20 cellular contexts compared by ENCODE assay signal in the genomic region with DNA sequence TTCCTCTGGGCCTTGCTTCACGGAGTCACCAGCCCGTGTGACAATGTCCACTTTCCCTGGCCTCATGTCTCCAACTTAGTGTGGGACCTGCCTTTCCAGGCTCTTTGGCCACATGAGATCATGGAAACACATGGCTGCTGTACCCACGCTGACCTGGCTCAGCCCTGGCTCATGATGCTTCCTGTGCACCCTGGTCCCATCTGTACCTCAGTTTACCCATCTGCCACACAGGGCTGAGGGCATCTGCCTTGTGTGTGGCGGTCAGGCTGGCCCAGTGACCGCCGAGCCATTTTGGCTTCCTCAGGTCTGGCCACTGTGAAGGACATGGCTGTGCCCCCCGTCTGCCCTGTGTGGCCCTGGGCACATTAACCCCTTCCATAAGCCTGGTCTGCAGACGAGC. TPM values are rescaled to one million over a fixed set of nuclear protein-coding genes. Genes with fewer than 3 reads are reported as not detected.
DNase-seq lines count a peak whose midpoint lies in the region; ATAC-seq, FAIRE-seq and TF ChIP-seq lines count a peak whose summit lies in the region.
"Had no signal": no experiment of that assay in that cellular context is flagged by ENCODE, and none has a peak within 500 bp of the region (broad histone marks: within the 10 kb centered on the region; RNA-seq: fewer than 3 reads in every experiment).

No MANE protein-coding gene starts in this region.

- H3K36me3 ChIP-seq in BLaER1 treated with 17β-estradiol and CSF1 and Interleukin-3, amounts not matched to agents 10 nM and 100 nM, result no peaks in the 10 kb centered on the region
- no peaks in the 10 kb centered on the region for H3K36me3 ChIP-seq in K562 (ENCODE audit: control insufficient read depth, insufficient read depth, low read length)
- H3K36me3 ChIP-seq: BE2C had no signal

- H3K9me1 ChIP-seq in K562 (ENCODE audit: control insufficient read depth, insufficient read depth, low read length), result no peaks in the 10 kb centered on the region

- 0 out of 22 replicates have a peak, but pooled peaks cover 0 to 3% (median 0%) of the 10 kb centered on the region in 11 experiments for H3K27me3 ChIP-seq in BLaER1 treated with 17β-estradiol and CSF1 and Interleukin-3, amounts not matched to agents 10 nM and 100 nM
- H3K27me3 ChIP-seq in K562 (ENCODE audit: control insufficient read depth in 2 of 2, insufficient read depth in 2 of 2, low read length in 2 of 2), result peaks cover 43 to 79% of the 10 kb centered on the region in 2 experiments; a peak in 4 of 5 replicates
- H3K27me3 ChIP-seq: BE2C had no signal

- under 1% methylated on average over 8 of the region's 8 CpGs for WGBS in K562 (ENCODE audit: insufficient coverage, low coverage, missing lambda C conversion rate)

- TF ChIP-seq EP300 in K562 (IDR thresholded peaks at IDR 0.05; ENCODE audit: low read length), result no peak

- no peaks in the 10 kb centered on the region for H3K9me3 Mint-ChIP-seq in neural crest cell
- no peaks in the 10 kb centered on the region for H3K9me3 Mint-ChIP-seq in naive thymus-derived CD8-positive, alpha-beta T cell
- H3K9me3 Mint-ChIP-seq: CD14-positive monocyte; CD4-positive, alpha-beta memory T cell; GM23338; IgD-negative memory B cell had no signal

- H3K36me3 Mint-ChIP-seq in neural crest cell (ENCODE audit: low read depth), result no peaks in the 10 kb centered on the region
- no peaks in the 10 kb centered on the region for H3K36me3 Mint-ChIP-seq in naive thymus-derived CD8-positive, alpha-beta T cell
- H3K36me3 Mint-ChIP-seq: CD14-positive monocyte; CD4-positive, alpha-beta memory T cell; IgD-negative memory B cell had no signal

- H3K4me2 ChIP-seq in BLaER1 treated with 17β-estradiol and CSF1 and Interleukin-3, amounts not matched to agents 10 nM and 100 nM, result peak overlapping the region in 7 of 11 experiments; percentile 17 to 93 (median 85); a peak in 10 of 22 replicates
- H3K4me2 ChIP-seq in K562 (ENCODE audit: insufficient read depth, low read length), result no peak overlapping the region
- H3K4me2 ChIP-seq: GM23338 had no signal

- BruUV-seq in K562 (replicated peaks; lab: Mats Ljungman, UMichigan), result no TSS peak

- TF ChIP-seq CTCF in K562 (IDR thresholded peaks at IDR 0.05 in 2 of 3, conservative IDR thresholded peaks at IDR 0.05 in 1 of 3; ENCODE audit: insufficient read depth in 2 of 3, low read depth in 1 of 3, low read length in 3 of 3) (no peak), neural crest cell (conservative IDR thresholded peaks at IDR 0.05) (no peak)

- no peaks in the 10 kb centered on the region; a peak in 1 of 22 replicates for H4K20me1 ChIP-seq in BLaER1 treated with 17β-estradiol and CSF1 and Interleukin-3, amounts not matched to agents 10 nM and 100 nM
- H4K20me1 ChIP-seq in K562 (replicated peaks; ENCODE audit: control insufficient read depth, insufficient read depth, low read length), result peaks cover 53% of the 10 kb centered on the region

- TF ChIP-seq POLR2A in K562 (conservative IDR thresholded peaks at IDR 0.05), result no peak

- H3K9ac ChIP-seq in BLaER1 treated with 17β-estradiol and CSF1 and Interleukin-3, amounts not matched to agents 10 nM and 100 nM, result 0 out of 22 replicates have a peak overlapping the region, but pooled peaks of 1 of the 11 experiments have one; percentile 18
- H3K9ac ChIP-seq in K562 (ENCODE audit: insufficient read depth in 1 of 2, low read depth in 2 of 2, low read length in 2 of 2), result no peak overlapping the region; a peak in 1 of 4 replicates

- intact Hi-C loops in K562 (cut with micrococcal nuclease), result no loop called here

- no peaks in the 10 kb centered on the region for H3K27me3 Mint-ChIP-seq in neural crest cell (ENCODE audit: low read depth)
- no peaks in the 10 kb centered on the region for H3K27me3 Mint-ChIP-seq in naive thymus-derived CD8-positive, alpha-beta T cell
- H3K27me3 Mint-ChIP-seq: CD4-positive, alpha-beta memory T cell had no signal

- no peaks in the 10 kb centered on the region for H3K4me1 Mint-ChIP-seq in neural crest cell
- H3K4me1 Mint-ChIP-seq in naive thymus-derived CD8-positive, alpha-beta T cell, result peaks cover 0 to 2% (median 0%) of the 10 kb centered on the region in 4 donors
- H3K4me1 Mint-ChIP-seq: CD14-positive monocyte; CD4-positive, alpha-beta memory T cell; IgD-negative memory B cell had no signal

- CTCF ChIA-PET in K562 (lab: Yijun Ruan, JAX; ENCODE audit: low intra/inter-chr PET ratio), result no interaction called here

- DNase-seq in K562 (ENCODE audit: extremely low read depth in 1 of 4, low spot score in 3 of 4), result no peak
- DNase-seq in neural crest cell (ENCODE audit: low read depth, low spot score), result no peak
- DNase-seq in urothelium cell line (ENCODE audit: low spot score), result no peak
- DNase-seq in HuH-7 (ENCODE audit: low spot score), result no peak
- DNase-seq in OCI-M2 (lab: John Stamatoyannopoulos, UW; ENCODE audit: unreplicated experiment), result no peak
- no peak for DNase-seq in naive thymus-derived CD8-positive, alpha-beta T cell
- DNase-seq: BE2C; Calu3; CD4-positive, alpha-beta memory T cell; DMS79 treated with DMSO at 0.1 percent for 48 hours; GF-D8; H7; KG1 had no signal

- POLR2A ChIA-PET in K562 (lab: Yijun Ruan, JAX), result interaction anchor here (1.0 kb wide), 1 partner anchor 8 kb away, joined by 3 read pairs; no protein-coding TSS in a partner anchor
- POLR2A ChIA-PET in naive thymus-derived CD8-positive, alpha-beta T cell (lab: Charles Lee), result interaction anchor here (0.6 kb wide), 1 partner anchor 374 kb away, joined by 3 read pairs; no protein-coding TSS in a partner anchor

- H3K4me3 ChIP-seq in BLaER1 treated with 17β-estradiol and CSF1 and Interleukin-3, amounts not matched to agents 10 nM and 100 nM, result no peak overlapping the region
- H3K4me3 ChIP-seq in K562, result no peak overlapping the region
- H3K4me3 ChIP-seq: GM23338 had no signal

- no peak for ATAC-seq in K562
- no peak for ATAC-seq in naive thymus-derived CD8-positive, alpha-beta T cell
- ATAC-seq: GM23338, HCT116 had no signal

- in situ Hi-C loops in K562 (cut with MboI), result no loop called here

- peaks cover 29 to 82% (median 68%) of the 10 kb centered on the region in 10 experiments for H3K4me1 ChIP-seq in BLaER1 treated with 17β-estradiol and CSF1 and Interleukin-3, amounts not matched to agents 10 nM and 100 nM
- peaks cover 0 to 57% of the 10 kb centered on the region in 2 experiments; a peak in 1 of 5 replicates for H3K4me1 ChIP-seq in K562 (replicated peaks in 1 of 2; ENCODE audit: control insufficient read depth in 2 of 2, insufficient read depth in 2 of 2, low read length in 2 of 2)
- H3K4me1 ChIP-seq: BE2C had no signal

- H3K4me3 Mint-ChIP-seq in neural crest cell, result no peak overlapping the region
- H3K4me3 Mint-ChIP-seq in naive thymus-derived CD8-positive, alpha-beta T cell, result no peak overlapping the region
- H3K4me3 Mint-ChIP-seq: CD14-positive monocyte; CD4-positive, alpha-beta memory T cell; GM23338 had no signal

- H3K9me3 ChIP-seq in BLaER1 treated with 17β-estradiol and CSF1 and Interleukin-3, amounts not matched to agents 10 nM and 100 nM (replicated peaks in 1 of 11), result no peaks in the 10 kb centered on the region
- H3K9me3 ChIP-seq in K562 (replicated peaks; ENCODE audit: control insufficient read depth, insufficient read depth, low read depth, low read length), result no peaks in the 10 kb centered on the region
- H3K9me3 ChIP-seq: BE2C had no signal

- no peaks in the 10 kb centered on the region for H3K79me2 ChIP-seq in K562 (ENCODE audit: control insufficient read depth, insufficient read depth, low read length)

- no peak overlapping the region for H2AFZ ChIP-seq in K562 (ENCODE audit: low read depth, low read length)
- H2AFZ ChIP-seq: GM23338 had no signal

- no peak for FAIRE-seq in K562 (lab: Jason Lieb, UNC)
- FAIRE-seq in urothelium cell line (lab: Jason Lieb, UNC), result peak; percentile 79

- no peak overlapping the region for H3K27ac ChIP-seq in BLaER1 treated with 17β-estradiol and CSF1 and Interleukin-3, amounts not matched to agents 10 nM and 100 nM
- no peak overlapping the region for H3K27ac ChIP-seq in K562 (ENCODE audit: extremely low read depth, low read depth, low read length)
- H3K27ac ChIP-seq: HL-60 had no signal

- H3K27ac Mint-ChIP-seq in neural crest cell (ENCODE audit: unreplicated experiment), result peak overlapping the region; percentile 5
- H3K27ac Mint-ChIP-seq in naive thymus-derived CD8-positive, alpha-beta T cell, result no peak overlapping the region
- H3K27ac Mint-ChIP-seq: CD14-positive monocyte, GM23338, IgD-negative memory B cell had no signal

- no peak for TF ChIP-seq RAD21 in K562 (CRISPR knock-in tag; conservative IDR thresholded peaks at IDR 0.05 in 1 of 2, IDR thresholded peaks at IDR 0.05 in 1 of 2)

RNA-seq across cellular contexts. Expression of a gene that starts 32.2 kb away (rescaled TPM):
- total RNA-seq in K562 (2011; cell fraction: chromatin; rRNA removed; ENCODE audit: low replicate concordance), result not detected in 2 replicates
- not detected in 2 replicates for total RNA-seq in K562 (2011; cell fraction: nucleolus; rRNA removed)
- total RNA-seq in K562 (2011; cell fraction: nucleoplasm; rRNA removed), result not detected in 2 replicates
- total RNA-seq in K562 (2014; rRNA removed) (not detected in 2 replicates), K562 (2014; rRNA removed; fragmentation: Illumina TruSeq; extraction: Trizol) (not detected in 2 replicates), K562 (2015; rRNA removed; fragmentation: Illumina TruSeq; extraction: Trizol) (not detected in 2 replicates), K562 (2021) (not detected in 2 replicates), neural crest cell (8.2 and 8.6 TPM in 2 replicates)
- polyA plus RNA-seq in K562 (2011; rRNA removed) (not detected in 2 replicates), K562 (2014; fragmentation: Illumina TruSeq; extraction: Trizol) (not detected in 2 replicates), K562 (2014; fragmentation: Nextera tagmentation; extraction: Ambion mirVana) (not detected), K562 (2014; rRNA removed) (not detected in 2 replicates)
- polyA plus RNA-seq in K562 (2011; cell fraction: cytosol; rRNA removed), result not detected in 2 replicates
- polyA plus RNA-seq in K562 (2011; cell fraction: nucleus; rRNA removed), result not detected in 2 replicates
- polyA plus RNA-seq in K562 (2012), result 0.26 TPM in 1 of 2 replicates, not detected in the other
- polyA minus RNA-seq in K562 (2011; rRNA and poly(A)+ RNA removed), result not detected in 2 replicates
- not detected in 2 replicates for polyA minus RNA-seq in K562 (2011; cell fraction: cytosol; rRNA and poly(A)+ RNA removed)
- polyA minus RNA-seq in K562 (2011; cell fraction: nucleus; rRNA and poly(A)+ RNA removed), result not detected in 2 replicates
- not detected for total RNA-seq in naive thymus-derived CD8-positive, alpha-beta T cell
- polyA plus RNA-seq in naive thymus-derived CD8-positive, alpha-beta T cell, result not detected
- total RNA-seq: A172; Calu3; CD4-positive, alpha-beta memory T cell; GM23338; H7 had no signal
- polyA plus RNA-seq: CD14-positive monocyte; CD4-positive, alpha-beta memory T cell; GM23338; IgD-negative memory B cell had no signal

RNA-seq across cellular contexts. Expression of a gene that starts 51.5 kb away (rescaled TPM):
- total RNA-seq in K562 (2011; cell fraction: chromatin; rRNA removed; ENCODE audit: low replicate concordance), result 77.3 and 229 TPM in 2 replicates
- 110 and 113 TPM in 2 replicates for total RNA-seq in K562 (2011; cell fraction: nucleolus; rRNA removed)
- 89.5 and 103 TPM in 2 replicates for total RNA-seq in K562 (2011; cell fraction: nucleoplasm; rRNA removed)
- 16.4 and 27.9 TPM in 2 replicates for total RNA-seq in K562 (2014; rRNA removed)
- 4.5 and 7.5 TPM in 2 replicates for total RNA-seq in K562 (2014; rRNA removed; fragmentation: Illumina TruSeq; extraction: Trizol)
- total RNA-seq in K562 (2015; rRNA removed; fragmentation: Illumina TruSeq; extraction: Trizol), result 9.8 and 11.3 TPM in 2 replicates
- total RNA-seq in K562 (2021), result 99.5 and 109 TPM in 2 replicates
- 21.3 and 39.4 TPM in 2 replicates for polyA plus RNA-seq in K562 (2011; rRNA removed)
- 30.5 and 34.1 TPM in 2 replicates for polyA plus RNA-seq in K562 (2011; cell fraction: cytosol; rRNA removed)
- polyA plus RNA-seq in K562 (2011; cell fraction: nucleus; rRNA removed), result 388 and 500 TPM in 2 replicates
- 47.3 and 69.3 TPM in 2 replicates for polyA plus RNA-seq in K562 (2012)
- 34.6 and 58.2 TPM in 2 replicates for polyA plus RNA-seq in K562 (2014; fragmentation: Illumina TruSeq; extraction: Trizol)
- polyA plus RNA-seq in K562 (2014; fragmentation: Nextera tagmentation; extraction: Ambion mirVana), result under 1 TPM; 0.04 to 0.15 TPM
- polyA plus RNA-seq in K562 (2014; rRNA removed), result 74.5 and 108 TPM in 2 replicates
- polyA minus RNA-seq in K562 (2011; rRNA and poly(A)+ RNA removed), result 5.1 and 6.4 TPM in 2 replicates
- polyA minus RNA-seq in K562 (2011; cell fraction: cytosol; rRNA and poly(A)+ RNA removed), result 26.3 and 42.5 TPM in 2 replicates
- polyA minus RNA-seq in K562 (2011; cell fraction: nucleus; rRNA and poly(A)+ RNA removed), result 38.9 and 55.3 TPM in 2 replicates
- 82.1 and 98.9 TPM in 2 replicates for total RNA-seq in neural crest cell
- total RNA-seq in naive thymus-derived CD8-positive, alpha-beta T cell, result 10 to 100 TPM; 93.5 to 99.2 TPM
- 1 to 10 TPM; 1.4 to 4.6 (median 2.6) TPM for polyA plus RNA-seq in naive thymus-derived CD8-positive, alpha-beta T cell
